Comparison of ENCODE assay signal across 8 cellular contexts in the genomic region with DNA sequence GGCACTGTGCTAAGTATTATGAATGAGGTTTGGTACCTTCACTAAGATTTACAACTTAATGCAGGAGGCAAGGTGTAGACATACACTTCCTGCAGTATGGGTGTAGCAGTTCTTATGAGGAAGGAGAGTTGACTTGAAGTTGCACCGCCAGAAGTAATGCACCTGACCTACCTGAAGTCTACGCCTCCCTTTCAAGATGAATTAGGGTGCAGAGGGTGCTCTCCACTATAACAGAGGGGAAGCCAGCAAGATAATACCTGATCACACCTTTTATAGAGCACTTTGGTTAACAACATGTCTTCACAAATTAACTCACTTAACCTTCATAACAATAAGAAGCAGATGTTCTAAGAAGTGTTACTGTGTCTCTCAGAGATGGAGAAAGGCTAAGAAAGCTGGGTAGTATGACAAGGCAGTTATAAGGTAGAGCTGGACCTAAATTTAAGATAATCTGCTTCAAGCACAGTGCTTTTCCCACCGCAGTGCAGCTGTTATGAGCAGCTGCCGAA. TPM values are rescaled to one million over a fixed set of nuclear protein-coding genes. Genes with fewer than 3 reads are reported as not detected.
A peak's percentile ranks its signal among the peaks of the same experiment; 100 is the strongest.
DNase-seq lines count a peak whose midpoint lies in the region; ATAC-seq, FAIRE-seq and TF ChIP-seq lines count a peak whose summit lies in the region.

No MANE protein-coding gene starts in this region.

- peak overlapping the region; percentile 98 to 99 for H3K4me3 Mint-ChIP-seq in H9

- H2BK5ac ChIP-seq in H9 (ENCODE audit: insufficient read length, low read length), result no peak overlapping the region

- intact Hi-C loops in right cardiac atrium (cut with DNase I), result no loop called here

- H2BK12ac ChIP-seq in H9 (ENCODE audit: insufficient read length, low read depth, low read length), result no peak overlapping the region

- H2BK120ac ChIP-seq in H9 (ENCODE audit: low read depth, low read length, poor library complexity, severe bottlenecking), result no peak overlapping the region

- H4K8ac ChIP-seq in H9 (replicated peaks; ENCODE audit: insufficient read length, low read depth, low read length), result no peak overlapping the region

- H2BK20ac ChIP-seq in H9 (ENCODE audit: low read depth, low read length, poor library complexity, severe bottlenecking), result no peak overlapping the region

- no peaks in the 10 kb centered on the region for H3F3A ChIP-seq in smooth muscle cell (ENCODE audit: low read depth)

- H3K36me3 ChIP-seq in smooth muscle cell (ENCODE audit: low read depth), result no peaks in the 10 kb centered on the region

- ATAC-seq in right cardiac atrium, result no peak

- H3K4me3 ChIP-seq in WI38 (ENCODE audit: low read depth, low read length), result peak overlapping the region; percentile 90
- H3K4me3 ChIP-seq in right cardiac atrium (ENCODE audit: low read length), result peak overlapping the region; percentile 22
- peak overlapping the region; percentile 91 for H3K4me3 ChIP-seq in smooth muscle cell

- no CpG with 5 or more reads among the region's 4 CpGs for WGBS in H9 (ENCODE audit: extremely low coverage, insufficient read length, low lambda C conversion rate)
- 46% methylated on average over 4 of the region's 4 CpGs for WGBS in right cardiac atrium
- WGBS in smooth muscle cell (ENCODE audit: low lambda C conversion rate), result 44% methylated on average over 4 of the region's 4 CpGs

- H3K27me3 ChIP-seq in H9 (ENCODE audit: insufficient read depth, low read length), result no peaks in the 10 kb centered on the region
- H3K27me3 ChIP-seq in right cardiac atrium (ENCODE audit: control insufficient read depth, insufficient read depth), result no peaks in the 10 kb centered on the region
- H3K27me3 ChIP-seq in smooth muscle cell (ENCODE audit: low read depth), result no peaks in the 10 kb centered on the region

- no peak overlapping the region for H3K4ac ChIP-seq in H9 (ENCODE audit: low read depth, low read length)

- no peak overlapping the region for H4K91ac ChIP-seq in H9 (ENCODE audit: insufficient read length, low read depth, low read length)

- no peaks in the 10 kb centered on the region for H3K9me3 ChIP-seq in H9 (ENCODE audit: control insufficient read depth, low read depth, low read length)
- H3K9me3 ChIP-seq in right cardiac atrium (ENCODE audit: control insufficient read depth, low read length), result no peaks in the 10 kb centered on the region
- no peaks in the 10 kb centered on the region for H3K9me3 ChIP-seq in smooth muscle cell (replicated peaks; ENCODE audit: low read depth)

- H3K9ac ChIP-seq in H9 (ENCODE audit: extremely low read depth, insufficient read length, low read length) (no peak overlapping the region), smooth muscle cell (ENCODE audit: low read depth) (peak overlapping the region; percentile 28)

- DNase-seq in H9 (no peak), right cardiac atrium (no peak), smooth muscle cell (lab: John Stamatoyannopoulos, UW; ENCODE audit: unreplicated experiment) (no peak), GM12892 (ENCODE audit: insufficient read length) (no peak), midbrain (lab: John Stamatoyannopoulos, UW) (no peak), NCI-H1694 (lab: John Stamatoyannopoulos, UW) (no peak)
- DNase-seq in stimulated activated CD4-positive, alpha-beta T cell treated with anti-CD3 and anti-CD28 coated beads, Interleukin-12 subunit alpha, Interleukin-12 subunit beta, amount 100 ng/mL, for 4 hours, result no peak

- H4K5ac ChIP-seq in H9 (ENCODE audit: insufficient read length, low read depth, low read length), result no peak overlapping the region

- H3K27ac ChIP-seq in H9 (ENCODE audit: insufficient read length, low read depth, low read length) (no peak overlapping the region), right cardiac atrium (ENCODE audit: low read length) (peak overlapping the region; percentile 59), smooth muscle cell (ENCODE audit: low read depth) (peak overlapping the region; percentile 51)

- peaks cover 2% of the 10 kb centered on the region for H3K27me3 Mint-ChIP-seq in H9 (ENCODE audit: low read depth)

- H4K20me1 ChIP-seq in H9 (ENCODE audit: control insufficient read depth, insufficient read depth, insufficient read length) (no peaks in the 10 kb centered on the region), smooth muscle cell (ENCODE audit: low read depth) (peaks cover 32% of the 10 kb centered on the region)

- peaks cover 16% of the 10 kb centered on the region in 2 experiments for H3K4me1 Mint-ChIP-seq in H9

- H3K79me1 ChIP-seq in H9 (ENCODE audit: insufficient read depth, low read depth, low read length, poor library complexity, severe bottlenecking), result peaks cover 6% of the 10 kb centered on the region

- peak overlapping the region; percentile 69 to 98 (median 85); a peak in 4 of 7 replicates for H3K27ac Mint-ChIP-seq in H9

- H2BK15ac ChIP-seq in H9 (ENCODE audit: low read depth, low read length), result no peak overlapping the region

- no peak overlapping the region for H2AK5ac ChIP-seq in H9 (ENCODE audit: insufficient read length, low read length)

- peaks cover 0 to 4% (median 0%) of the 10 kb centered on the region in 3 experiments; a peak in 2 of 7 replicates for H3K36me3 Mint-ChIP-seq in H9 (ENCODE audit: insufficient read depth in 1 of 3, low read depth in 3 of 3)

- no peaks in the 10 kb centered on the region for H3K4me1 ChIP-seq in H9 (ENCODE audit: insufficient read depth, low read length)
- H3K4me1 ChIP-seq in right cardiac atrium (ENCODE audit: control insufficient read depth, insufficient read depth, low read length), result peaks cover 3% of the 10 kb centered on the region
- H3K4me1 ChIP-seq in smooth muscle cell (ENCODE audit: low read depth), result peaks cover 14% of the 10 kb centered on the region

- no peaks in the 10 kb centered on the region for H3K23me2 ChIP-seq in H9 (ENCODE audit: insufficient read length, low read depth, low read length, poor library complexity, severe bottlenecking)

- H3K56ac ChIP-seq in H9 (ENCODE audit: insufficient read length, low read depth, low read length), result no peak overlapping the region

- FAIRE-seq in GM12892 (lab: Jason Lieb, UNC), result no peak

- H2AFZ ChIP-seq in H9 (ENCODE audit: low read length), result no peak overlapping the region
- H2AFZ ChIP-seq in smooth muscle cell (ENCODE audit: low read depth), result peak overlapping the region; percentile 93

- H3K79me2 ChIP-seq in H9 (ENCODE audit: insufficient read depth, low read length), result peaks cover 13% of the 10 kb centered on the region; the same call in 1 of the 2 replicates
- peaks cover 44% of the 10 kb centered on the region for H3K79me2 ChIP-seq in smooth muscle cell (ENCODE audit: low read depth)

- H3K14ac ChIP-seq in H9 (ENCODE audit: insufficient read depth, low read length), result no peak overlapping the region

- H3T11ph ChIP-seq in H9 (ENCODE audit: low read length), result no peak overlapping the region

- TF ChIP-seq POLR2A in GM12892 (IDR thresholded peaks at IDR 0.05; ENCODE audit: low read depth, low read length), result no peak

- TF ChIP-seq CTCF in H9 (conservative IDR thresholded peaks at IDR 0.05) (no peak), WI38 (IDR thresholded peaks at IDR 0.05; ENCODE audit: low read depth, low read length) (no peak), smooth muscle cell (IDR thresholded peaks at IDR 0.05; ENCODE audit: borderline replicate concordance, insufficient read depth, poor library complexity, severe bottlenecking) (no peak)

- H3K23ac ChIP-seq in H9 (ENCODE audit: insufficient read length, low read depth, low read length), result no peak overlapping the region

- no peaks in the 10 kb centered on the region; a peak in 1 of 5 replicates for H3K9me3 Mint-ChIP-seq in H9

- no peak overlapping the region for H3K18ac ChIP-seq in H9 (ENCODE audit: insufficient read length, low read depth, low read length)

- H3K4me2 ChIP-seq in H9 (ENCODE audit: insufficient read depth, insufficient read length, low read length) (peak overlapping the region; percentile 65), smooth muscle cell (peak overlapping the region; percentile 87)

RNA-seq across cellular contexts. Expression of gene RAB18, which starts 0.6 kb away (rescaled TPM):
- total RNA-seq in H9 (2021) (82.5 and 89.4 TPM in 2 replicates), right cardiac atrium (100 to 1,000 TPM; 114 to 125 (median 116) TPM), smooth muscle cell (64.1 and 81.4 TPM in 2 replicates)
- polyA plus RNA-seq in right cardiac atrium (41.1 TPM), smooth muscle cell (122 and 124 TPM in 2 replicates)
- 31.4 TPM for polyA plus RNA-seq in GM12892 (2012; ENCODE audit: missing spikeins)

Comparison
In these comparisons a context has a peak if more than half of its experiments do, and no peak if none do; other contexts are left out.
1. H3K4me3 ChIP-seq: peak in every context shown above with its lines; median percentile 91 in smooth muscle cell; 90 in WI38; 22 in right cardiac atrium.